In genomic region chr6:132279592-132280139, GRCh38 we compare ENCODE assay signal across 1 cellular context.
TF ChIP-seq lines count a peak whose summit lies in the region.

No MANE protein-coding gene starts in this region.

TF ChIP-seq in HepG2, 621 proteins besides CTCF, POLR2A, EP300 and RAD21 (continued from another document and continues in another):
- TF ChIP-seq ZMAT5 (CRISPR knock-in tag; IDR thresholded peaks at IDR 0.05; ENCODE audit: borderline replicate concordance, low read depth), result no peak
- TF ChIP-seq ZNF672 (CRISPR knock-in tag; IDR thresholded peaks at IDR 0.05), result no peak
- no peak for TF ChIP-seq FLYWCH1 (CRISPR knock-in tag; IDR thresholded peaks at IDR 0.05)
- no peak for TF ChIP-seq ZNF784 (CRISPR knock-in tag; IDR thresholded peaks at IDR 0.05; ENCODE audit: borderline replicate concordance)
- no peak for TF ChIP-seq TFDP1 (CRISPR knock-in tag; IDR thresholded peaks at IDR 0.05; ENCODE audit: borderline replicate concordance)
- TF ChIP-seq SKI (IDR thresholded peaks at IDR 0.05; ENCODE audit: partially characterized antibody), result no peak
- peak; percentile 73 to 87 for TF ChIP-seq HMGXB4 (CRISPR knock-in tag; IDR thresholded peaks at IDR 0.05; ENCODE audit: borderline replicate concordance in 1 of 2, low read depth in 1 of 2)
- peak; percentile 60 for TF ChIP-seq FOXO1 (CRISPR knock-in tag; IDR thresholded peaks at IDR 0.05)
- no peak for TF ChIP-seq SOX13 (IDR thresholded peaks at IDR 0.05)
- TF ChIP-seq SOX13 (CRISPR knock-in tag; conservative IDR thresholded peaks at IDR 0.05 in 1 of 2, IDR thresholded peaks at IDR 0.05 in 1 of 2), result peak in 1 of 2 experiments; percentile 8; a peak in 1 of 4 replicates
- TF ChIP-seq ZNF646 (CRISPR knock-in tag; IDR thresholded peaks at IDR 0.05), result no peak
- 0 out of 2 replicates have a peak, but pooled peaks have one; percentile 22 for TF ChIP-seq ISL2 (CRISPR knock-in tag; IDR thresholded peaks at IDR 0.05)
- TF ChIP-seq NCOA2 (CRISPR knock-in tag; IDR thresholded peaks at IDR 0.05), result no peak
- TF ChIP-seq ZNF710 (CRISPR knock-in tag; IDR thresholded peaks at IDR 0.05; ENCODE audit: borderline replicate concordance), result no peak
- peak; percentile 50; the same call in 1 of the 2 replicates for TF ChIP-seq KDM2A (CRISPR knock-in tag; IDR thresholded peaks at IDR 0.05; ENCODE audit: borderline replicate concordance, low read depth)
- TF ChIP-seq ZNF207 (IDR thresholded peaks at IDR 0.05; ENCODE audit: borderline replicate concordance), result no peak
- TF ChIP-seq SP5 (CRISPR knock-in tag; IDR thresholded peaks at IDR 0.05; ENCODE audit: borderline replicate concordance, low read depth), result no peak
- 0 out of 2 replicates have a peak, but pooled peaks have one; percentile 7 for TF ChIP-seq CEBPG (CRISPR knock-in tag; IDR thresholded peaks at IDR 0.05)
- TF ChIP-seq BCL6 (CRISPR knock-in tag; IDR thresholded peaks at IDR 0.05), result no peak
- TF ChIP-seq PTBP1 (IDR thresholded peaks at IDR 0.05; ENCODE audit: low read depth, low read length, poor library complexity, severe bottlenecking), result no peak
- no peak for TF ChIP-seq AHDC1 (CRISPR knock-in tag; IDR thresholded peaks at IDR 0.05; ENCODE audit: borderline replicate concordance)
- no peak for TF ChIP-seq ZSCAN21 (CRISPR knock-in tag; IDR thresholded peaks at IDR 0.05; ENCODE audit: borderline replicate concordance)
- TF ChIP-seq ZNF530 (CRISPR knock-in tag; IDR thresholded peaks at IDR 0.05; ENCODE audit: low read depth), result no peak
- peak; percentile 18; the same call in 1 of the 2 replicates for TF ChIP-seq HDAC2 (CRISPR knock-in tag; IDR thresholded peaks at IDR 0.05)
- TF ChIP-seq ZGPAT (CRISPR knock-in tag; IDR thresholded peaks at IDR 0.05), result peak; percentile 67; the same call in 1 of the 2 replicates
- no peak for TF ChIP-seq ZEB1 (IDR thresholded peaks at IDR 0.05; ENCODE audit: insufficient replicate concordance, low read depth)
- no peak for TF ChIP-seq STAT5B (CRISPR knock-in tag; IDR thresholded peaks at IDR 0.05)
- no peak for TF ChIP-seq RFX1 (IDR thresholded peaks at IDR 0.05)
- no peak for TF ChIP-seq GZF1 (CRISPR knock-in tag; IDR thresholded peaks at IDR 0.05)
- TF ChIP-seq KLF16 (CRISPR knock-in tag; IDR thresholded peaks at IDR 0.05), result no peak
- no peak for TF ChIP-seq ZFP41 (CRISPR knock-in tag; IDR thresholded peaks at IDR 0.05; ENCODE audit: borderline replicate concordance)
- TF ChIP-seq FOXP1 (IDR thresholded peaks at IDR 0.05), result no peak
- 0 out of 2 replicates have a peak, but pooled peaks have one; percentile 6 for TF ChIP-seq FOXP1 (CRISPR knock-in tag; IDR thresholded peaks at IDR 0.05)
- TF ChIP-seq BHLHE40 (IDR thresholded peaks at IDR 0.05; ENCODE audit: low read length), result no peak
- TF ChIP-seq ZNF331 (CRISPR knock-in tag; IDR thresholded peaks at IDR 0.05), result 0 out of 2 replicates have a peak, but pooled peaks have one; percentile 22
- peak; percentile 85 for TF ChIP-seq STAG1 (CRISPR knock-in tag; IDR thresholded peaks at IDR 0.05)
- peak; percentile 90 for TF ChIP-seq XRCC5 (optimal IDR thresholded peaks at IDR 0.05; ENCODE audit: low read length)
- no peak for TF ChIP-seq EZH2 (conservative IDR thresholded peaks at IDR 0.05; ENCODE audit: low read depth, low read length)
- TF ChIP-seq MIER2 (CRISPR knock-in tag; IDR thresholded peaks at IDR 0.05), result 0 out of 2 replicates have a peak, but pooled peaks have one; percentile 19
- no peak for TF ChIP-seq ZFP82 (CRISPR knock-in tag; IDR thresholded peaks at IDR 0.05; ENCODE audit: borderline replicate concordance)
- TF ChIP-seq E2F5 (CRISPR knock-in tag; conservative IDR thresholded peaks at IDR 0.05), result no peak
- TF ChIP-seq SNAPC5 (CRISPR knock-in tag; IDR thresholded peaks at IDR 0.05; ENCODE audit: borderline replicate concordance), result no peak
